Comparison of ENCODE assay signal across 1 cellular context in the genomic region with DNA sequence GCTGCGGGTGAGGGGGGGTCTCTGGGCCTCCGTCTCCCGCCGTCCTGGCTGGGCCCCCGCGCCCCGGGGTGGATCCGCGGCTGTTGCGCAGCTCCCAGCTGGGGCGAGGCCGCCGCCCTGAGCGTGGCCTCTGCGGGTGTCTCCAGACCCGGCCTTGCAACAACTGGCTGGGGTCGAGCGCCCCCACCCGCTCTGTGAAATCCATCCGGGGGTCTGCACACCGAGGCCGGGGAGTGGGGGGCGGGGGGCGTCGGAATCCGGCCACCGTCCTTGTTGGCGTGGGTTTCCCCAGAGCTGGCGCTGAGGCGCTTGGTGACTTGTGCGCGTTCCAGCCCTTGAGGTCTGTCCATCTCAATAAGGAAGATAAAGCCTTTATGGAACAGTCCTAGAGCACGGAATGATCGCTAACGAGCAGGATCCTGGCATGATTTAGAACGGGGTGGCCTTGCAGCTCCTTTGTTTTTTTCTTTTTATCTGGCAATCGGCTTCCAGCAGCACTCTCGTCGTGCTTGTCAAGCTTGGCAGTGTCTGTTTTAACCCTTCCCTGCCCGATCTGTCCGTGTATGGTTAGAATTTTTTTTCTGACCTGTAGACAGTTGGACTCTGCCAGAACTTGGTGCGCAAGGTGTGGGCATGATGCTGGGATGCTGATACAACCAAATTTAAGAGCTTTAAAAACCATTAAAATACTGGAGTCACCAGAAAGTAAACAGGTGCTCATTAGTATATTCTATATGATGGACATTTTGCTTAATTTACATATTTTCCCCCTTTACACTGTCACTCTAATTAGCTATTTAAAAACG.
TF ChIP-seq lines count a peak whose summit lies in the region.

No MANE protein-coding gene starts in this region.

TF ChIP-seq in SK-N-SH, 30 proteins besides CTCF, POLR2A, EP300 and RAD21 (continued from another document):
- TF ChIP-seq ELF1 (IDR thresholded peaks at IDR 0.05): no peak
- peak; percentile 69 for TF ChIP-seq MXI1 (IDR thresholded peaks at IDR 0.05; ENCODE audit: low read depth, low read length)
- no peak for TF ChIP-seq CHD2 (IDR thresholded peaks at IDR 0.05; ENCODE audit: low read length, partially characterized antibody)
- TF ChIP-seq JUND (IDR thresholded peaks at IDR 0.05): no peak
- peak; percentile 71 for TF ChIP-seq RCOR1 (IDR thresholded peaks at IDR 0.05; ENCODE audit: low read length)
- TF ChIP-seq, protein P1, sequence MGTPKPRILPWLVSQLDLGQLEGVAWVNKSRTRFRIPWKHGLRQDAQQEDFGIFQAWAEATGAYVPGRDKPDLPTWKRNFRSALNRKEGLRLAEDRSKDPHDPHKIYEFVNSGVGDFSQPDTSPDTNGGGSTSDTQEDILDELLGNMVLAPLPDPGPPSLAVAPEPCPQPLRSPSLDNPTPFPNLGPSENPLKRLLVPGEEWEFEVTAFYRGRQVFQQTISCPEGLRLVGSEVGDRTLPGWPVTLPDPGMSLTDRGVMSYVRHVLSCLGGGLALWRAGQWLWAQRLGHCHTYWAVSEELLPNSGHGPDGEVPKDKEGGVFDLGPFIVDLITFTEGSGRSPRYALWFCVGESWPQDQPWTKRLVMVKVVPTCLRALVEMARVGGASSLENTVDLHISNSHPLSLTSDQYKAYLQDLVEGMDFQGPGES (IDR thresholded peaks at IDR 0.05; ENCODE audit: low read depth, low read length): no peak
- no peak for TF ChIP-seq TAF1 (IDR thresholded peaks at IDR 0.05; ENCODE audit: borderline replicate concordance, low read depth, low read length)
- TF ChIP-seq, protein P2, sequence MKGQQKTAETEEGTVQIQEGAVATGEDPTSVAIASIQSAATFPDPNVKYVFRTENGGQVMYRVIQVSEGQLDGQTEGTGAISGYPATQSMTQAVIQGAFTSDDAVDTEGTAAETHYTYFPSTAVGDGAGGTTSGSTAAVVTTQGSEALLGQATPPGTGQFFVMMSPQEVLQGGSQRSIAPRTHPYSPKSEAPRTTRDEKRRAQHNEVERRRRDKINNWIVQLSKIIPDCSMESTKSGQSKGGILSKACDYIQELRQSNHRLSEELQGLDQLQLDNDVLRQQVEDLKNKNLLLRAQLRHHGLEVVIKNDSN (IDR thresholded peaks at IDR 0.05; ENCODE audit: borderline replicate concordance, low read depth): no peak
- no peak for TF ChIP-seq RXRA (IDR thresholded peaks at IDR 0.05; ENCODE audit: borderline replicate concordance, low read depth)
- TF ChIP-seq TEAD4 (IDR thresholded peaks at IDR 0.05; ENCODE audit: borderline replicate concordance, insufficient read depth): no peak
- TF ChIP-seq MEF2A (IDR thresholded peaks at IDR 0.05; ENCODE audit: borderline replicate concordance, low read depth): no peak
- TF ChIP-seq GATA2 (CRISPR knock-in tag; IDR thresholded peaks at IDR 0.05): peak; percentile 79
- TF ChIP-seq, protein P3, sequence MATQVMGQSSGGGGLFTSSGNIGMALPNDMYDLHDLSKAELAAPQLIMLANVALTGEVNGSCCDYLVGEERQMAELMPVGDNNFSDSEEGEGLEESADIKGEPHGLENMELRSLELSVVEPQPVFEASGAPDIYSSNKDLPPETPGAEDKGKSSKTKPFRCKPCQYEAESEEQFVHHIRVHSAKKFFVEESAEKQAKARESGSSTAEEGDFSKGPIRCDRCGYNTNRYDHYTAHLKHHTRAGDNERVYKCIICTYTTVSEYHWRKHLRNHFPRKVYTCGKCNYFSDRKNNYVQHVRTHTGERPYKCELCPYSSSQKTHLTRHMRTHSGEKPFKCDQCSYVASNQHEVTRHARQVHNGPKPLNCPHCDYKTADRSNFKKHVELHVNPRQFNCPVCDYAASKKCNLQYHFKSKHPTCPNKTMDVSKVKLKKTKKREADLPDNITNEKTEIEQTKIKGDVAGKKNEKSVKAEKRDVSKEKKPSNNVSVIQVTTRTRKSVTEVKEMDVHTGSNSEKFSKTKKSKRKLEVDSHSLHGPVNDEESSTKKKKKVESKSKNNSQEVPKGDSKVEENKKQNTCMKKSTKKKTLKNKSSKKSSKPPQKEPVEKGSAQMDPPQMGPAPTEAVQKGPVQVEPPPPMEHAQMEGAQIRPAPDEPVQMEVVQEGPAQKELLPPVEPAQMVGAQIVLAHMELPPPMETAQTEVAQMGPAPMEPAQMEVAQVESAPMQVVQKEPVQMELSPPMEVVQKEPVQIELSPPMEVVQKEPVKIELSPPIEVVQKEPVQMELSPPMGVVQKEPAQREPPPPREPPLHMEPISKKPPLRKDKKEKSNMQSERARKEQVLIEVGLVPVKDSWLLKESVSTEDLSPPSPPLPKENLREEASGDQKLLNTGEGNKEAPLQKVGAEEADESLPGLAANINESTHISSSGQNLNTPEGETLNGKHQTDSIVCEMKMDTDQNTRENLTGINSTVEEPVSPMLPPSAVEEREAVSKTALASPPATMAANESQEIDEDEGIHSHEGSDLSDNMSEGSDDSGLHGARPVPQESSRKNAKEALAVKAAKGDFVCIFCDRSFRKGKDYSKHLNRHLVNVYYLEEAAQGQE (IDR thresholded peaks at IDR 0.05; ENCODE audit: low read depth, low read length): no peak
- TF ChIP-seq NFIC (IDR thresholded peaks at IDR 0.05; ENCODE audit: borderline replicate concordance): 0 out of 2 replicates have a peak, but pooled peaks have one; percentile 3
